ENCODE assay signal across 22 cellular contexts in genomic region chr21:31194510-31195293, GRCh38.
DNase-seq lines count a peak whose midpoint lies in the region; ATAC-seq and TF ChIP-seq lines count a peak whose summit lies in the region.
"Had no signal": no experiment of that assay in that cellular context is flagged by ENCODE, and none has a peak within 500 bp of the region (broad histone marks: within the 10 kb centered on the region; RNA-seq: fewer than 3 reads in every experiment).

No MANE protein-coding gene starts in this region.

- no peak for TF ChIP-seq CTCF in IMR-90 (conservative IDR thresholded peaks at IDR 0.05; ENCODE audit: low read depth, low read length)

- no peak overlapping the region for H4K91ac ChIP-seq in IMR-90 (ENCODE audit: insufficient read depth, low read depth, low read length)

- no peak for ATAC-seq in activated naive CD4-positive, alpha-beta T cell treated with anti-CD3 and anti-CD28 coated beads, Interleukin-2, amount 50 U/mL, for 72 hours
- peak; percentile 61 for ATAC-seq in IMR-90 (ENCODE audit: low read depth)
- ATAC-seq in activated T-helper 17 cell treated with anti-CD3 and anti-CD28 coated beads, Interleukin-2, amount 50 U/mL, for 72 hours (replicated peaks): no peak
- no peak for ATAC-seq in naive thymus-derived CD4-positive, alpha-beta T cell
- no peak for ATAC-seq in GM21515 (IDR thresholded peaks at IDR 0.05; ENCODE audit: unreplicated experiment)

- CTCF ChIA-PET in IMR-90 (lab: Yijun Ruan, JAX): interaction anchor here (0.6 to 1.9 kb wide), 5 partner anchors 14 to 643 kb away, joined by 3 to 9 read pairs (median 4); no protein-coding TSS in a partner anchor
- CTCF ChIA-PET in naive thymus-derived CD4-positive, alpha-beta T cell (lab: Charles Lee): interaction anchor here (1.0 to 6.0 kb wide), 8 partner anchors 9 to 409 kb away, joined by 3 to 29 read pairs (median 5); no protein-coding TSS in a partner anchor

- peak overlapping the region; percentile 90 to 93 for H3K27ac Mint-ChIP-seq in activated naive CD4-positive, alpha-beta T cell treated with anti-CD3 and anti-CD28 coated beads, Interleukin-2, amount 50 U/mL, for 72 hours
- H3K27ac Mint-ChIP-seq in activated T-helper 17 cell treated with anti-CD3 and anti-CD28 coated beads, Interleukin-2, amount 50 U/mL, for 72 hours: peak overlapping the region; percentile 83
- H3K27ac Mint-ChIP-seq in naive thymus-derived CD4-positive, alpha-beta T cell: peak overlapping the region in 7 of 9 donors; percentile 41 to 94 (median 64)
- H3K27ac Mint-ChIP-seq: IgD-negative memory B cell, naive B cell had no signal

- H3K36me3 ChIP-seq in IMR-90 (ENCODE audit: control insufficient read depth, insufficient read depth, low read length): no peaks in the 10 kb centered on the region
- H3K36me3 ChIP-seq in naive thymus-derived CD4-positive, alpha-beta T cell (ENCODE audit: control insufficient read depth in 2 of 3, insufficient read depth in 3 of 3, low read length in 3 of 3): no peaks in the 10 kb centered on the region
- H3K36me3 ChIP-seq: ovary, SJSA1, spleen, stomach, transverse colon had no signal

- H4K8ac ChIP-seq in IMR-90 (ENCODE audit: low read depth in 2 of 2, low read length in 2 of 2): no peak overlapping the region

- H3K4me2 ChIP-seq in IMR-90 (ENCODE audit: low read depth, low read length): no peak overlapping the region

- intact Hi-C loops in IMR-90 (cut with micrococcal nuclease): no loop called here
- intact Hi-C loops in naive thymus-derived CD4-positive, alpha-beta T cell (cut with micrococcal nuclease): loop anchor here in 1 of 2 donors (1.0 to 5.0 kb wide), 3 partner anchors 7 to 97 kb away; no protein-coding TSS in a partner anchor

- H2AK9ac ChIP-seq in IMR-90 (replicated peaks; ENCODE audit: low read depth, low read length, poor library complexity): no peak overlapping the region

- no peaks in the 10 kb centered on the region for H3K27me3 ChIP-seq in IMR-90 (ENCODE audit: control insufficient read depth, insufficient read depth, low read length)
- no peaks in the 10 kb centered on the region for H3K27me3 ChIP-seq in naive thymus-derived CD4-positive, alpha-beta T cell (ENCODE audit: control insufficient read depth in 2 of 2, insufficient read depth in 2 of 2, low read length in 2 of 2)
- H3K27me3 ChIP-seq: ovary, SJSA1, stomach, transverse colon had no signal

- H3K9me1 ChIP-seq in IMR-90 (ENCODE audit: insufficient read depth, low read length): no peaks in the 10 kb centered on the region

- no peak overlapping the region for H3K4me3 ChIP-seq in IMR-90 (ENCODE audit: insufficient read depth, low read depth, low read length)
- no peak overlapping the region for H3K4me3 ChIP-seq in naive thymus-derived CD4-positive, alpha-beta T cell (ENCODE audit: low read length)
- H3K4me3 ChIP-seq: ovary, SJSA1, spleen, stomach, transverse colon had no signal

- no TSS peak for BruUV-seq in IMR-90 (replicated peaks; lab: Mats Ljungman, UMichigan)

- H3K14ac ChIP-seq in IMR-90 (replicated peaks; ENCODE audit: low read depth, low read length): no peak overlapping the region

- H3K23ac ChIP-seq in IMR-90 (ENCODE audit: low read depth, low read length): no peak overlapping the region

- no peak overlapping the region for H2AFZ ChIP-seq in IMR-90 (replicated peaks; ENCODE audit: low read length, poor library complexity)

- no peaks in the 10 kb centered on the region for H3K9me3 Mint-ChIP-seq in activated naive CD4-positive, alpha-beta T cell treated with anti-CD3 and anti-CD28 coated beads, Interleukin-2, amount 50 U/mL, for 72 hours
- H3K9me3 Mint-ChIP-seq in activated T-helper 17 cell treated with anti-CD3 and anti-CD28 coated beads, Interleukin-2, amount 50 U/mL, for 72 hours: no peaks in the 10 kb centered on the region
- H3K9me3 Mint-ChIP-seq in naive thymus-derived CD4-positive, alpha-beta T cell: no peaks in the 10 kb centered on the region
- H3K9me3 Mint-ChIP-seq: IgD-negative memory B cell had no signal

- in situ Hi-C loops in IMR-90 (cut with MboI; ENCODE audit: low sequenced_read_pairs): loop anchor here (5.0 kb wide), 1 partner anchor 388 kb away; no protein-coding TSS in a partner anchor

- H3K9me3 ChIP-seq in IMR-90 (ENCODE audit: control insufficient read depth, insufficient read depth, low read length): no peaks in the 10 kb centered on the region
- no peaks in the 10 kb centered on the region for H3K9me3 ChIP-seq in naive thymus-derived CD4-positive, alpha-beta T cell (ENCODE audit: control insufficient read depth in 2 of 3, low read length in 3 of 3)
- H3K9me3 ChIP-seq: ovary, SJSA1, spleen, stomach, transverse colon had no signal

- H3K27ac ChIP-seq in IMR-90 (ENCODE audit: insufficient read depth, low read length): no peak overlapping the region
- no peak overlapping the region for H3K27ac ChIP-seq in naive thymus-derived CD4-positive, alpha-beta T cell (ENCODE audit: low read depth, low read length)
- H3K27ac ChIP-seq: ovary, SJSA1, spleen, stomach, transverse colon had no signal

- POLR2A ChIA-PET in IMR-90 (lab: Charles Lee; ENCODE audit: unreplicated experiment): no interaction called here
- POLR2A ChIA-PET in naive thymus-derived CD4-positive, alpha-beta T cell (lab: Charles Lee): interaction anchor here (0.8 to 7.8 kb wide), 8 partner anchors 8 to 365 kb away, joined by 3 to 75 read pairs (median 6); no protein-coding TSS in a partner anchor

- no peak for TF ChIP-seq POLR2A in IMR-90 (IDR thresholded peaks at IDR 0.05; ENCODE audit: low read depth, low read length)

- no peak overlapping the region for H2BK20ac ChIP-seq in IMR-90 (ENCODE audit: low read depth, low read length)

- no peak for TF ChIP-seq RAD21 in IMR-90 (IDR thresholded peaks at IDR 0.05; ENCODE audit: low read length)

- H4K20me1 ChIP-seq in IMR-90 (ENCODE audit: insufficient read depth, low read length): no peaks in the 10 kb centered on the region

- H3K56ac ChIP-seq in IMR-90 (ENCODE audit: extremely low read depth, insufficient read depth, low read length): no peak overlapping the region

- dilution Hi-C loops in IMR-90 (cut with HindIII; ENCODE audit: low sequenced_read_pairs, unreplicated experiment): no loop called here

- no peak overlapping the region for H2BK120ac ChIP-seq in IMR-90 (ENCODE audit: low read depth, low read length)

- H3K4me1 Mint-ChIP-seq in activated T-helper 17 cell treated with anti-CD3 and anti-CD28 coated beads, Interleukin-2, amount 50 U/mL, for 72 hours: peaks cover 33% of the 10 kb centered on the region
- H3K4me1 Mint-ChIP-seq in naive thymus-derived CD4-positive, alpha-beta T cell: peaks cover 21 to 74% (median 47%) of the 10 kb centered on the region in 7 donors
- H3K4me1 Mint-ChIP-seq: naive B cell had no signal

- H3K4ac ChIP-seq in IMR-90 (ENCODE audit: low read depth, low read length): no peak overlapping the region

- H4K5ac ChIP-seq in IMR-90 (ENCODE audit: low read depth, low read length): no peak overlapping the region

- H3K79me1 ChIP-seq in IMR-90 (ENCODE audit: low read depth in 1 of 2, low read length in 2 of 2): no peaks in the 10 kb centered on the region

- H3K18ac ChIP-seq in IMR-90 (ENCODE audit: low read depth, low read length): no peak overlapping the region

- WGBS in IMR-90 (ENCODE audit: extremely low coverage in 2 of 2, insufficient read length in 1 of 2), 2 experiments: 60% methylated on average over 1 of the region's 5 CpGs; no CpG with 5 or more reads in 1 of the 2 experiments

- H3K4me1 ChIP-seq in IMR-90 (ENCODE audit: control insufficient read depth, insufficient read depth, low read length): peaks cover 2% of the 10 kb centered on the region; the same call in 1 of the 2 replicates
- peaks cover 0 to 12% of the 10 kb centered on the region in 2 donors for H3K4me1 ChIP-seq in naive thymus-derived CD4-positive, alpha-beta T cell (ENCODE audit: control insufficient read depth in 2 of 2, insufficient read depth in 2 of 2, low read length in 2 of 2)

- no peak for DNase-seq in activated naive CD4-positive, alpha-beta T cell treated with anti-CD3 and anti-CD28 coated beads, Interleukin-2, amount 50 U/mL, for 72 hours (ENCODE audit: low spot score in 2 of 2)
- DNase-seq in activated naive CD4-positive, alpha-beta T cell (lab: John Stamatoyannopoulos, UW): no peak
- no peak for DNase-seq in IMR-90
- DNase-seq in naive thymus-derived CD4-positive, alpha-beta T cell: no peak
- DNase-seq in occipital lobe (lab: John Stamatoyannopoulos, UW): no peak
- DNase-seq: activated CD8-positive, alpha-beta memory T cell treated with anti-CD3 and anti-CD28 coated beads for 24 hours; amygdala; CD8-positive, alpha-beta memory T cell; H7; head of caudate nucleus; naive B cell; NCI-H2081 treated with DMSO at 0.1 percent for 48 hours; NCI-H446 treated with DMSO at 0.1 percent for 48 hours; ovary; spleen; stimulated activated CD4-positive, alpha-beta T cell treated with anti-CD3 and anti-CD28 coated beads, Interleukin-4, amount 100 ng/mL, for 24 hours; stomach; transverse colon had no signal

- peaks cover 10 to 23% of the 10 kb centered on the region in 2 donors for H3K36me3 Mint-ChIP-seq in activated naive CD4-positive, alpha-beta T cell treated with anti-CD3 and anti-CD28 coated beads, Interleukin-2, amount 50 U/mL, for 72 hours
- H3K36me3 Mint-ChIP-seq in activated T-helper 17 cell treated with anti-CD3 and anti-CD28 coated beads, Interleukin-2, amount 50 U/mL, for 72 hours (ENCODE audit: low read depth): peaks cover 70% of the 10 kb centered on the region
- peaks cover 0 to 38% (median 0%) of the 10 kb centered on the region in 5 donors for H3K36me3 Mint-ChIP-seq in naive thymus-derived CD4-positive, alpha-beta T cell
- H3K36me3 Mint-ChIP-seq: IgD-negative memory B cell, naive B cell had no signal

- H2BK15ac ChIP-seq in IMR-90 (ENCODE audit: low read depth, low read length): no peak overlapping the region

- H3K4me3 Mint-ChIP-seq in activated T-helper 17 cell treated with anti-CD3 and anti-CD28 coated beads, Interleukin-2, amount 50 U/mL, for 72 hours: peak overlapping the region; percentile 68
- H3K4me3 Mint-ChIP-seq in naive thymus-derived CD4-positive, alpha-beta T cell: peak overlapping the region in 7 of 10 donors; percentile 49 to 79 (median 64)
- H3K4me3 Mint-ChIP-seq: IgD-negative memory B cell, naive B cell had no signal

- H3K27me3 Mint-ChIP-seq in activated T-helper 17 cell treated with anti-CD3 and anti-CD28 coated beads, Interleukin-2, amount 50 U/mL, for 72 hours: no peaks in the 10 kb centered on the region
- H3K27me3 Mint-ChIP-seq in naive thymus-derived CD4-positive, alpha-beta T cell: no peaks in the 10 kb centered on the region
- H3K27me3 Mint-ChIP-seq: naive B cell had no signal

- no peak overlapping the region for H2BK5ac ChIP-seq in IMR-90 (ENCODE audit: low read depth, low read length, poor library complexity, severe bottlenecking)

- no peak overlapping the region for H3K9ac ChIP-seq in IMR-90 (ENCODE audit: low read depth, low read length)

- no peak overlapping the region for H2AK5ac ChIP-seq in IMR-90 (ENCODE audit: low read depth, low read length)

TF ChIP-seq in IMR-90, 13 proteins besides CTCF, POLR2A, EP300 and RAD21 (continues in another document):
- no peak for TF ChIP-seq FOS (IDR thresholded peaks at IDR 0.05; ENCODE audit: low read depth, low read length)
